Comparison of ENCODE assay signal across 12 cellular contexts in the genomic region with DNA sequence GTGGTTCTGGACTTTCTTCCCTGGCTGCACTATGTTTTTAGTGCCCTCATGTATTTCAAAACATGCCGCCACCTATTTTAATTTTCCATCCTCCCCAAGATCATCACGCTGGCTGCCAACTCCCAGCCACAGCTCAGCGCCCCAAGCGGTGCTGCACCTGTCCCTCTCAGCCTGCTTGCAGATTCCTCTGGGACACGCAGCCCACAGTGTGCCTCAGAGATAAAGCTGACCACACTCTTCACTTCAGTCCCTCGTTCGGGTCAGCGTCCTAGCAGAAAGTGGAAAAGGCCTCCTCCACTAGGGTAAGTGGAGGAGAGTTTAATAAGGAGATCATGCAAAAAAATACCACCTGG.
"Had no signal": no experiment of that assay in that cellular context is flagged by ENCODE, and none has a peak within 500 bp of the region (broad histone marks: within the 10 kb centered on the region; RNA-seq: fewer than 3 reads in every experiment).

No MANE protein-coding gene starts in this region.

- H3K4me3 ChIP-seq: cardiac muscle cell, esophagus squamous epithelium, lower lobe of right lung had no signal

- ATAC-seq: naive thymus-derived CD4-positive, alpha-beta T cell had no signal

- H3K4me1 ChIP-seq: esophagus squamous epithelium had no signal

- H3K27ac Mint-ChIP-seq: activated CD4-positive, alpha-beta memory T cell treated with anti-CD3 and anti-CD28 coated beads, Interleukin-2, amount 10 ng/mL, durations not matched to agents 7 days and 5 days; activated naive CD4-positive, alpha-beta T cell treated with anti-CD3 and anti-CD28 coated beads for 36 hours; immature natural killer cell; naive thymus-derived CD4-positive, alpha-beta T cell had no signal

- H3K27ac ChIP-seq: cardiac muscle cell, esophagus squamous epithelium, lower lobe of right lung, neutrophil had no signal

- H3K9me3 ChIP-seq: esophagus squamous epithelium, lower lobe of right lung, neutrophil had no signal

- H3K9me3 Mint-ChIP-seq: activated CD4-positive, alpha-beta memory T cell treated with anti-CD3 and anti-CD28 coated beads, Interleukin-2, amount 10 ng/mL, durations not matched to agents 7 days and 5 days; activated naive CD4-positive, alpha-beta T cell treated with anti-CD3 and anti-CD28 coated beads for 36 hours; immature natural killer cell had no signal

- H3K36me3 ChIP-seq: cardiac muscle cell, esophagus squamous epithelium, lower lobe of right lung, neutrophil had no signal

- DNase-seq: activated CD4-positive, alpha-beta memory T cell treated with anti-CD3 and anti-CD28 coated beads, Interleukin-2, amount 10 ng/mL, durations not matched to agents 7 days and 5 days; activated CD4-positive, alpha-beta T cell treated with anti-CD3 and anti-CD28 coated beads for 1 hour; activated naive CD4-positive, alpha-beta T cell treated with anti-CD3 and anti-CD28 coated beads for 36 hours; esophagus squamous epithelium; foreskin fibroblast; immature natural killer cell; lower lobe of right lung; midbrain; naive thymus-derived CD4-positive, alpha-beta T cell; small intestine had no signal

- H3K27me3 ChIP-seq: cardiac muscle cell, esophagus squamous epithelium, neutrophil had no signal
